In the genomic region with DNA sequence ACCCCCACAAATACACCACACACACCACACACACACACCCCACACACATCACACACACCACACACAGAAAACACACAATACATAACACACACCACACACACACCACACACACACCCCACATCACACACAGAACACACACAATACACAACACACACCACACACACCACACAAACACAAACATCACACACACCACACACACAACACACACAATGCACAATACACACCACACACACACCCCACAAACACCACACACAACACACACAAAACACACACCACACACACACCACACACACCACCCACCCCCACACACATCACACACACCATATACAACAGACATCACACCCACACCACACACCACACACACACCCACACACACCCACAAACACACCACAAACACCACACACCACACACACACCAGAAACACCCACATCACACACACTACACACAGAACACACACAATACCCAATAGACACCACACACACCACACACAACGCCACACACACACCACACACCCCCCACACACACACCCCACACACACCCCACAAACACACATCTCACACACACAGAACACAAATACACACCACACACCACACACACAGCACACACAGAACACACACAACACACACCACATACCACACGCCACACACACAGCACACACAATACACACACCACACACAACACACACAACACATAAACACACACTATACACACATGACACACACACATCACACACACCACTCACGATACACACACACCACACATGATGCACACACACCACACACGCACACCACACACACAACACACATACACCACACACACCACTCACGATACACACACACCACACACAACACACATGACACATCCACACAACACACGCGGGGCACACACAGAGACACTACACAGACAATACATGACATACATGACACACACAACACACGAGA, we compare ENCODE assay signal across 34 cellular contexts. TPM values are rescaled to one million over a fixed set of nuclear protein-coding genes. Genes with fewer than 3 reads are reported as not detected.
"Had no signal": no experiment of that assay in that cellular context is flagged by ENCODE, and none has a peak within 500 bp of the region (broad histone marks: within the 10 kb centered on the region; RNA-seq: fewer than 3 reads in every experiment).

No MANE protein-coding gene starts in this region.

- H3K9me3 Mint-ChIP-seq: activated CD4-positive, alpha-beta T cell treated with anti-CD3 and anti-CD28 coated beads, Interleukin-2, amount 10 ng/mL, durations not matched to agents 24 days and 14 days; activated CD8-positive, alpha-beta T cell treated with anti-CD3 and anti-CD28 coated beads for 36 hours; activated naive CD4-positive, alpha-beta T cell treated with anti-CD3 and anti-CD28 coated beads, Interleukin-2, amount 50 U/mL, for 24 hours; activated naive CD8-positive, alpha-beta T cell treated with anti-CD3 and anti-CD28 coated beads, Interleukin-2, amount 10 ng/mL, durations not matched to agents 7 days and 5 days; activated T-cell treated with anti-CD3 and anti-CD28 coated beads, Interleukin-2, amount 50 U/mL, for 24 hours; activated T-helper 2 cell treated with anti-CD3 and anti-CD28 coated beads, Interferon-gamma antibody, Interleukin-2, Interleukin-4, amounts not matched to agents 10 μg/mL and 5 μg/mL and 100 μg/mL, durations not matched to agents 14 hours and 24 hours and 36 hours had no signal

- H3K9me3 ChIP-seq: ascending aorta, MG63, Peyer's patch had no signal

- H3K4me3 Mint-ChIP-seq: activated CD4-positive, alpha-beta T cell treated with anti-CD3 and anti-CD28 coated beads, Interleukin-2, amount 10 ng/mL, durations not matched to agents 24 days and 14 days; activated CD8-positive, alpha-beta T cell treated with anti-CD3 and anti-CD28 coated beads for 36 hours; activated naive CD4-positive, alpha-beta T cell treated with anti-CD3 and anti-CD28 coated beads, Interleukin-2, amount 50 U/mL, for 24 hours; activated naive CD8-positive, alpha-beta T cell treated with anti-CD3 and anti-CD28 coated beads, Interleukin-2, amount 10 ng/mL, durations not matched to agents 7 days and 5 days; activated T-cell treated with anti-CD3 and anti-CD28 coated beads, Interleukin-2, amount 50 U/mL, for 24 hours had no signal

- H3K36me3 ChIP-seq: ascending aorta, cardiac muscle cell, MG63, Peyer's patch, WERI-Rb-1 had no signal

- H3K27me3 Mint-ChIP-seq: activated CD4-positive, alpha-beta T cell treated with anti-CD3 and anti-CD28 coated beads, Interleukin-2, amount 10 ng/mL, durations not matched to agents 24 days and 14 days; activated CD8-positive, alpha-beta T cell treated with anti-CD3 and anti-CD28 coated beads for 36 hours; activated naive CD4-positive, alpha-beta T cell treated with anti-CD3 and anti-CD28 coated beads, Interleukin-2, amount 50 U/mL, for 24 hours; activated naive CD8-positive, alpha-beta T cell treated with anti-CD3 and anti-CD28 coated beads, Interleukin-2, amount 10 ng/mL, durations not matched to agents 7 days and 5 days; activated T-cell treated with anti-CD3 and anti-CD28 coated beads, Interleukin-2, amount 50 U/mL, for 24 hours had no signal

- H3K27ac Mint-ChIP-seq: activated CD4-positive, alpha-beta T cell treated with anti-CD3 and anti-CD28 coated beads, Interleukin-2, amount 10 ng/mL, durations not matched to agents 24 days and 14 days; activated CD8-positive, alpha-beta T cell treated with anti-CD3 and anti-CD28 coated beads for 36 hours; activated naive CD4-positive, alpha-beta T cell treated with anti-CD3 and anti-CD28 coated beads, Interleukin-2, amount 50 U/mL, for 24 hours; activated naive CD8-positive, alpha-beta T cell treated with anti-CD3 and anti-CD28 coated beads, Interleukin-2, amount 10 ng/mL, durations not matched to agents 7 days and 5 days; activated T-cell treated with anti-CD3 and anti-CD28 coated beads, Interleukin-2, amount 50 U/mL, for 24 hours; activated T-helper 2 cell treated with anti-CD3 and anti-CD28 coated beads, Interferon-gamma antibody, Interleukin-2, Interleukin-4, amounts not matched to agents 10 μg/mL and 5 μg/mL and 100 μg/mL, durations not matched to agents 14 hours and 24 hours and 36 hours had no signal

- H3K36me3 Mint-ChIP-seq: activated naive CD4-positive, alpha-beta T cell treated with anti-CD3 and anti-CD28 coated beads, Interleukin-2, amount 50 U/mL, for 24 hours; activated naive CD8-positive, alpha-beta T cell treated with anti-CD3 and anti-CD28 coated beads, Interleukin-2, amount 10 ng/mL, durations not matched to agents 7 days and 5 days had no signal

- DNase-seq: activated CD4-positive, alpha-beta T cell treated with anti-CD3 and anti-CD28 coated beads, Interleukin-2, amount 10 ng/mL, durations not matched to agents 24 days and 14 days; activated CD4-positive, alpha-beta T cell treated with anti-CD3 and anti-CD28 coated beads, Interleukin-2, amount 50 U/mL, for 4 hours; activated CD8-positive, alpha-beta T cell treated with anti-CD3 and anti-CD28 coated beads for 36 hours; activated gamma-delta T cell; activated naive CD4-positive, alpha-beta T cell treated with Interleukin-2 at 50 U/mL for 16 hours; activated naive CD8-positive, alpha-beta T cell treated with anti-CD3 and anti-CD28 coated beads, Interleukin-2, amount 10 ng/mL, durations not matched to agents 7 days and 5 days; activated T-cell treated with anti-CD3 and anti-CD28 coated beads, Interleukin-2, amount 50 U/mL, for 24 hours; amygdala; Kasumi-1; MG63; NCI-H1048; NCI-H1105 treated with DMSO at 0.1 percent for 48 hours; NCI-H1436; NCI-H1694 treated with DMSO at 0.1 percent for 48 hours; NCI-H2029; NCI-H345; NCI-H524 treated with DMSO at 0.1 percent for 48 hours; NK-92 treated with Interleukin-12 subunit alpha and Interleukin-12 subunit beta, amount 100 ng/mL, for 24 hours; PC-3; Peyer's patch; RPMI8226; SIG-M5; T-helper 1 cell; T-helper 9 cell; WERI-Rb-1 had no signal

- H3K4me1 ChIP-seq: ascending aorta, Peyer's patch had no signal

- H3K27me3 ChIP-seq: ascending aorta, cardiac muscle cell, MG63, Peyer's patch had no signal

- H3K27ac ChIP-seq: ascending aorta, cardiac muscle cell, Peyer's patch, WERI-Rb-1 had no signal

- H3K4me3 ChIP-seq: ascending aorta, cardiac muscle cell, MG63, Peyer's patch had no signal

- ATAC-seq: activated CD8-positive, alpha-beta T cell treated with anti-CD3 and anti-CD28 coated beads for 36 hours; PC-3; Right ventricle myocardium inferior; SK-N-SH treated with all-trans-retinoic acid at 6 μM for 48 hours had no signal

- H3K4me1 Mint-ChIP-seq: activated CD4-positive, alpha-beta T cell treated with anti-CD3 and anti-CD28 coated beads, Interleukin-2, amount 10 ng/mL, durations not matched to agents 24 days and 14 days; activated naive CD4-positive, alpha-beta T cell treated with anti-CD3 and anti-CD28 coated beads, Interleukin-2, amount 50 U/mL, for 24 hours; activated naive CD8-positive, alpha-beta T cell treated with anti-CD3 and anti-CD28 coated beads, Interleukin-2, amount 10 ng/mL, durations not matched to agents 7 days and 5 days had no signal

RNA-seq across cellular contexts. Expression of a gene that starts 11.0 kb away (rescaled TPM):
- total RNA-seq: activated CD4-positive, alpha-beta T cell treated with anti-CD3 and anti-CD28 coated beads, Interleukin-2, amount 10 ng/mL, durations not matched to agents 24 days and 14 days; activated CD8-positive, alpha-beta memory T cell treated with anti-CD3 and anti-CD28 coated beads for 36 hours; activated CD8-positive, alpha-beta T cell treated with anti-CD3 and anti-CD28 coated beads for 36 hours; activated naive CD8-positive, alpha-beta T cell treated with anti-CD3 and anti-CD28 coated beads, Interleukin-2, amount 10 ng/mL, durations not matched to agents 7 days and 5 days; activated T-helper 2 cell treated with anti-CD3 and anti-CD28 coated beads, Interferon-gamma antibody, Interleukin-2, Interleukin-4, amounts not matched to agents 10 μg/mL and 5 μg/mL and 100 μg/mL, durations not matched to agents 14 hours and 24 hours and 36 hours; ascending aorta; Right ventricle myocardium inferior; SK-MEL-5 had no signal

RNA-seq across cellular contexts. Expression of a gene that starts 41.9 kb away (rescaled TPM):
- total RNA-seq: activated CD4-positive, alpha-beta T cell treated with anti-CD3 and anti-CD28 coated beads, Interleukin-2, amount 10 ng/mL, durations not matched to agents 24 days and 14 days; activated CD8-positive, alpha-beta memory T cell treated with anti-CD3 and anti-CD28 coated beads for 36 hours; activated CD8-positive, alpha-beta T cell treated with anti-CD3 and anti-CD28 coated beads for 36 hours; activated naive CD8-positive, alpha-beta T cell treated with anti-CD3 and anti-CD28 coated beads, Interleukin-2, amount 10 ng/mL, durations not matched to agents 7 days and 5 days; activated T-helper 2 cell treated with anti-CD3 and anti-CD28 coated beads, Interferon-gamma antibody, Interleukin-2, Interleukin-4, amounts not matched to agents 10 μg/mL and 5 μg/mL and 100 μg/mL, durations not matched to agents 14 hours and 24 hours and 36 hours; ascending aorta; cardiac muscle cell; NCI-H460; PC-3; Peyer's patch; Right ventricle myocardium inferior had no signal
- polyA plus RNA-seq: cardiac muscle cell had no signal
